In genomic region chr21:34881894-34882371, GRCh38 we compare ENCODE assay signal across 8 cellular contexts.
DNase-seq lines count a peak whose midpoint lies in the region; ATAC-seq and TF ChIP-seq lines count a peak whose summit lies in the region.

No MANE protein-coding gene starts in this region.

- H4K20me1 ChIP-seq in mammary epithelial cell (ENCODE audit: insufficient read depth, low read length): peaks cover 12% of the 10 kb centered on the region

- H3K27ac ChIP-seq in mammary epithelial cell (ENCODE audit: insufficient read depth, low read depth, low read length) (peak overlapping the region; percentile 97), neutrophil (peak overlapping the region; percentile 79), heart right ventricle (peak overlapping the region in 3 of 10 donors; percentile 11 to 99 (median 15)), gastroesophageal sphincter (no peak overlapping the region)

- H3K27me3 ChIP-seq in MG63: no peaks in the 10 kb centered on the region
- no peaks in the 10 kb centered on the region for H3K27me3 ChIP-seq in mammary epithelial cell (ENCODE audit: insufficient read depth, low read length)
- H3K27me3 ChIP-seq in neutrophil: no peaks in the 10 kb centered on the region
- H3K27me3 ChIP-seq in heart right ventricle: peaks cover 3 to 56% (median 52%) of the 10 kb centered on the region in 7 donors
- peaks cover 60% of the 10 kb centered on the region for H3K27me3 ChIP-seq in gastroesophageal sphincter

- H3K4me2 ChIP-seq in mammary epithelial cell (ENCODE audit: insufficient read depth, low read depth, low read length): peak overlapping the region; percentile 95

- TF ChIP-seq POLR2A in gastroesophageal sphincter (IDR thresholded peaks at IDR 0.05): no peak

- H3K9ac ChIP-seq in mammary epithelial cell (ENCODE audit: insufficient read depth, low read length): peak overlapping the region; percentile 100

- H3K36me3 ChIP-seq in MG63: peaks cover 72% of the 10 kb centered on the region
- H3K36me3 ChIP-seq in mammary epithelial cell (ENCODE audit: insufficient read depth, low read length): peaks cover 42% of the 10 kb centered on the region
- H3K36me3 ChIP-seq in neutrophil: peaks cover 17% of the 10 kb centered on the region
- H3K36me3 ChIP-seq in heart right ventricle: peaks cover 0 to 69% (median 0%) of the 10 kb centered on the region in 9 donors
- no peaks in the 10 kb centered on the region for H3K36me3 ChIP-seq in gastroesophageal sphincter

- DNase-seq in CD1c-positive myeloid dendritic cell (ENCODE audit: extremely low spot score) (peak; percentile 75), MG63 (no peak), mammary epithelial cell (peak; percentile 82), GOT3 (lab: John Stamatoyannopoulos, UW) (no peak), COLO668 (lab: John Stamatoyannopoulos, UW; ENCODE audit: unreplicated experiment) (no peak), heart right ventricle (no peak)

- TF ChIP-seq CTCF in mammary epithelial cell (conservative IDR thresholded peaks at IDR 0.05 in 1 of 2, IDR thresholded peaks at IDR 0.05 in 1 of 2; ENCODE audit: extremely low read depth in 1 of 2, insufficient read depth in 1 of 2, low read depth in 1 of 2, low read length in 2 of 2) (no peak), neutrophil (IDR thresholded peaks at IDR 0.05) (no peak), heart right ventricle (IDR thresholded peaks at IDR 0.05) (no peak), gastroesophageal sphincter (IDR thresholded peaks at IDR 0.05) (no peak)

- H3K4me1 ChIP-seq in mammary epithelial cell (ENCODE audit: insufficient read depth, low read length) (peaks cover 32% of the 10 kb centered on the region), neutrophil (ENCODE audit: control insufficient read depth in 1 of 2, insufficient read depth in 1 of 2, low read depth in 1 of 2, low read length in 1 of 2) (peaks cover 72 to 75% of the 10 kb centered on the region in 2 experiments), heart right ventricle (peaks cover 0 to 46% (median 9%) of the 10 kb centered on the region in 9 donors), gastroesophageal sphincter (peaks cover 0 to 12% (median 5%) of the 10 kb centered on the region in 3 donors)

- intact Hi-C loops in mammary epithelial cell (cut with micrococcal nuclease): loop anchor here (1.0 kb wide), 1 partner anchor 87 kb away; no protein-coding TSS in a partner anchor
- intact Hi-C loops in heart right ventricle (cut with DNase I): loop anchor here in 4 of 10 donors (10.0 kb wide), 4 partner anchors 523 to 1053 kb away; no protein-coding TSS in a partner anchor

- no peak overlapping the region for H2AFZ ChIP-seq in mammary epithelial cell (ENCODE audit: low read depth, low read length)

- ATAC-seq in heart right ventricle: no peak
- ATAC-seq in gastroesophageal sphincter: no peak

- 0% methylated on average over 4 of the region's 4 CpGs for WGBS in mammary epithelial cell (ENCODE audit: low coverage, missing lambda C conversion rate)
- 73 to 84% methylated on average over 4 of the region's 4 CpGs for WGBS in heart right ventricle, 2 donors
- WGBS in gastroesophageal sphincter (ENCODE audit: low coverage in 1 of 2), 2 donors: 54 to 83% methylated on average over 3 to 4 of the region's 4 CpGs

- in situ Hi-C loops in mammary epithelial cell (cut with MboI; ENCODE audit: low sequenced_read_pairs in 2 of 2): loop anchor here in 1 of 2 donors (10.0 to 25.0 kb wide), 4 partner anchors 380 to 1155 kb away; no protein-coding TSS in a partner anchor

- no peaks in the 10 kb centered on the region for H3K9me3 ChIP-seq in MG63
- H3K9me3 ChIP-seq in mammary epithelial cell (replicated peaks; ENCODE audit: insufficient read depth, low read length): no peaks in the 10 kb centered on the region
- no peaks in the 10 kb centered on the region for H3K9me3 ChIP-seq in neutrophil
- no peaks in the 10 kb centered on the region for H3K9me3 ChIP-seq in heart right ventricle
- H3K9me3 ChIP-seq in gastroesophageal sphincter: no peaks in the 10 kb centered on the region

- peak overlapping the region; percentile 3; the same call in 1 of the 2 replicates for H3K4me3 ChIP-seq in MG63
- H3K4me3 ChIP-seq in mammary epithelial cell (replicated peaks in 1 of 3; ENCODE audit: insufficient read depth in 1 of 3, low read depth in 2 of 3, low read length in 3 of 3): peak overlapping the region; percentile 89 to 99 (median 94)
- H3K4me3 ChIP-seq in neutrophil (ENCODE audit: low read depth in 1 of 2, low read length in 1 of 2): peak overlapping the region; percentile 17 to 26
- H3K4me3 ChIP-seq in heart right ventricle: peak overlapping the region in 5 of 10 donors; percentile 3 to 73 (median 13)
- no peak overlapping the region for H3K4me3 ChIP-seq in gastroesophageal sphincter

- peaks cover 100% of the 10 kb centered on the region for H3K79me2 ChIP-seq in mammary epithelial cell (ENCODE audit: insufficient read depth, low read length)

- no TSS peak for BruUV-seq in mammary epithelial cell (replicated peaks; lab: Mats Ljungman, UMichigan)

- dilution Hi-C loops in mammary epithelial cell (cut with HindIII; ENCODE audit: low sequenced_read_pairs): no loop called here

- CTCF ChIA-PET in mammary epithelial cell (lab: Charles Lee; ENCODE audit: low non-redundant PET): interaction anchor here (0.6 kb wide), 1 partner anchor 505 kb away, joined by 3 read pairs; no protein-coding TSS in a partner anchor

- TF ChIP-seq EP300 in gastroesophageal sphincter (IDR thresholded peaks at IDR 0.05): no peak

Comparison
In these comparisons a context has a peak if more than half of its experiments do, and no peak if none do; other contexts are left out.
1. DNase-seq: peak in CD1c-positive myeloid dendritic cell (single experiment) and mammary epithelial cell (single experiment); none in MG63 (single experiment), GOT3 (single experiment), COLO668 (single experiment) and heart right ventricle (0 of 2).
2. H3K4me3 ChIP-seq: peak in MG63 (single experiment), mammary epithelial cell (3 of 3) and neutrophil (2 of 2); none in gastroesophageal sphincter (0 of 2).
3. H3K27ac ChIP-seq: peak in mammary epithelial cell (single experiment) and neutrophil (single experiment); none in gastroesophageal sphincter (0 of 4).